9 cellular contexts compared by ENCODE assay signal in the genomic region with DNA sequence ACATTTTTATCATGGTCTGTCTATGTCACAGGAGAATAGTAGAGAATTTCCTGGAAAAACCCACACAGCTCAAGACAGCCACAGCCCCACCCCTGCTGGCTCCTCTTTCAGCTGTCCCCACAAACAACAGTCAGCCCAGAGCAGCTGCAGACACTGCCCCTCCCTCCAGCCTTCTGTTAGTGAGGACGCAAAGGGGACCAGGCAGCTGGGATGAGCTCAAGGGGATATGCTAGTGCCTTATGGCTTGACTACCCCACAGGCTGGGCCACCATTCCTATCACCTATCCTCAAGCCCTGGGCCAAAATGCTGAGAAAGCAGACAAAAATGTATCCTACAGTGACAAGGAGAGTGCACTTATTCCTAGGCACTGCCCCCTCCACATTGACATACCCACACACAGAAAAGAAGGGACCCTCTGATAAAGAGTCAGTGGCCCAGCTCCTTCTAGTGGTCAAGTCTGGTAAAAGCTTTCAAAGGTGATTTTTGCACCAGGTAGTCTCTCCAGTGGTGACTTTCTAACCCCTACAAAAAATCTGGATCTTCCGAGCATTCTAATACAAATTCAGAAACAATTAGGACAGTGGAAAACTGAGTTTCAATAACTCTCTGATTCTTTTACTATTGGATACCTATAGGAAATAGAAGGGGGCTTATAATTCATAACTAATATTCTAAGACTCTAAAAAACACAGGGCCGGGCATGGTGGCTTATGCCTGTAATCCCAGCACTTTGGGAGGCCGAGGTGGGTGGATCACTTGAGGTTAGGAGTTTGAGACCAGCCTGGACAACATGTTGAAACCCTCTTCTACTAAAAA. TPM values are rescaled to one million over a fixed set of nuclear protein-coding genes. Genes with fewer than 3 reads are reported as not detected.
DNase-seq lines count a peak whose midpoint lies in the region; ATAC-seq and TF ChIP-seq lines count a peak whose summit lies in the region.
"Had no signal": no experiment of that assay in that cellular context is flagged by ENCODE, and none has a peak within 500 bp of the region (broad histone marks: within the 10 kb centered on the region; RNA-seq: fewer than 3 reads in every experiment).

No MANE protein-coding gene starts in this region.

- H3K4me3 ChIP-seq in right lobe of liver (no peak overlapping the region), uterus (no peak overlapping the region)

- CTCF ChIA-PET in activated CD4-positive, alpha-beta T cell treated with anti-CD3 and anti-CD28 coated beads for 36 hours (lab: Charles Lee): interaction anchor here (0.5 to 2.8 kb wide), 18 partner anchors 8 to 138 kb away, joined by 3 to 21 read pairs (median 3); no protein-coding TSS in a partner anchor

- no peaks in the 10 kb centered on the region for H3K36me3 Mint-ChIP-seq in activated CD4-positive, alpha-beta T cell treated with anti-CD3 and anti-CD28 coated beads for 36 hours (ENCODE audit: low read depth)
- peaks cover 1% of the 10 kb centered on the region for H3K36me3 Mint-ChIP-seq in brain
- H3K36me3 Mint-ChIP-seq: activated naive CD8-positive, alpha-beta T cell had no signal

- H3K36me3 ChIP-seq in right lobe of liver (no peaks in the 10 kb centered on the region), uterus (no peaks in the 10 kb centered on the region)

- H3K9me3 Mint-ChIP-seq in activated CD4-positive, alpha-beta T cell treated with anti-CD3 and anti-CD28 coated beads for 36 hours (ENCODE audit: low read depth): no peaks in the 10 kb centered on the region
- peaks cover 0 to 3% (median 0%) of the 10 kb centered on the region in 5 experiments for H3K9me3 Mint-ChIP-seq in brain

- no peaks in the 10 kb centered on the region for H3K9me3 ChIP-seq in right lobe of liver
- no peaks in the 10 kb centered on the region for H3K9me3 ChIP-seq in uterus

- no peak overlapping the region for H3K4me3 Mint-ChIP-seq in activated CD4-positive, alpha-beta T cell treated with anti-CD3 and anti-CD28 coated beads for 36 hours
- H3K4me3 Mint-ChIP-seq in brain: peak overlapping the region; percentile 44 to 84 (median 62)
- H3K4me3 Mint-ChIP-seq: activated naive CD8-positive, alpha-beta T cell had no signal

- intact Hi-C loops in activated CD4-positive, alpha-beta T cell treated with anti-CD3 and anti-CD28 coated beads for 36 hours (cut with DNase I, micrococcal nuclease): loop anchor here (5.0 to 10.0 kb wide), 2 partner anchors 32 to 260 kb away; partner anchors contain the start of gene ELL3 (in 1 of the 2)
- intact Hi-C loops in right lobe of liver (cut with DNase I): no loop called here
- intact Hi-C loops in uterus (cut with DNase I; ENCODE audit: low total_unique reads): no loop called here

- TF ChIP-seq POLR2A in right lobe of liver (IDR thresholded peaks at IDR 0.05) (no peak), uterus (IDR thresholded peaks at IDR 0.05) (no peak)

- H3K4me1 ChIP-seq in right lobe of liver (peaks cover 0 to 5% (median 0%) of the 10 kb centered on the region in 4 donors), uterus (peaks cover 5 to 13% of the 10 kb centered on the region in 2 donors)

- H3K27ac ChIP-seq in right lobe of liver (no peak overlapping the region), uterus (peak overlapping the region in 1 of 2 donors; percentile 75)

- H3K27ac Mint-ChIP-seq in activated CD4-positive, alpha-beta T cell treated with anti-CD3 and anti-CD28 coated beads for 36 hours: peak overlapping the region; percentile 35
- H3K27ac Mint-ChIP-seq in brain: peak overlapping the region; percentile 69 to 95 (median 92)
- H3K27ac Mint-ChIP-seq: activated naive CD8-positive, alpha-beta T cell had no signal

- peaks cover 22% of the 10 kb centered on the region for H3K27me3 Mint-ChIP-seq in activated CD4-positive, alpha-beta T cell treated with anti-CD3 and anti-CD28 coated beads for 36 hours
- peaks cover 18% of the 10 kb centered on the region for H3K27me3 Mint-ChIP-seq in brain
- H3K27me3 Mint-ChIP-seq: activated naive CD8-positive, alpha-beta T cell had no signal

- POLR2A ChIA-PET in activated CD4-positive, alpha-beta T cell treated with anti-CD3 and anti-CD28 coated beads for 36 hours (lab: Charles Lee): no interaction called here

- peaks cover 40% of the 10 kb centered on the region for H3K4me1 Mint-ChIP-seq in activated CD4-positive, alpha-beta T cell treated with anti-CD3 and anti-CD28 coated beads for 36 hours
- H3K4me1 Mint-ChIP-seq in brain: peaks cover 83% of the 10 kb centered on the region

- H3K27me3 ChIP-seq in right lobe of liver (no peaks in the 10 kb centered on the region), uterus (no peaks in the 10 kb centered on the region)

- TF ChIP-seq CTCF in brain (conservative IDR thresholded peaks at IDR 0.05) (peak; percentile 57 to 82), right lobe of liver (IDR thresholded peaks at IDR 0.05) (peak; percentile 44 to 55 (median 53)), uterus (IDR thresholded peaks at IDR 0.05) (peak in 3 of 4 experiments; percentile 21 to 43 (median 28))

- no peak for DNase-seq in activated CD4-positive, alpha-beta T cell treated with anti-CD3 and anti-CD28 coated beads for 36 hours
- DNase-seq in activated CD4-positive, alpha-beta T cell treated with anti-CD3 and anti-CD28 coated beads, Interleukin-2, amount 50 U/mL, for 4 hours: no peak
- DNase-seq in NCI-H2227 treated with DMSO at 0.1 percent for 48 hours (lab: John Stamatoyannopoulos, UW) (peak; percentile 7), right lobe of liver (no peak), uterus (no peak), NCI-H446 treated with DMSO at 0.1 percent for 48 hours (lab: John Stamatoyannopoulos, UW) (no peak)

- ATAC-seq in activated CD4-positive, alpha-beta T cell treated with anti-CD3 and anti-CD28 coated beads for 36 hours: no peak
- ATAC-seq in right lobe of liver (no peak), GM19023 (IDR thresholded peaks at IDR 0.05; ENCODE audit: unreplicated experiment) (no peak)

- WGBS in right lobe of liver (ENCODE audit: insufficient coverage, low coverage, low lambda C conversion rate, missing lambda C conversion rate): 48% methylated on average over 3 of the region's 4 CpGs

RNA-seq across cellular contexts. Expression of gene MAP1A, which starts 3.0 kb away (rescaled TPM):
- total RNA-seq in activated CD4-positive, alpha-beta T cell treated with anti-CD3 and anti-CD28 coated beads for 36 hours: 1 to 10 TPM; 1.3 TPM
- 107 TPM for polyA plus RNA-seq in brain (ENCODE audit: insufficient read depth, low read depth, low replicate concordance)
- total RNA-seq in right lobe of liver (under 1 TPM; 0.09 to 0.56 (median 0.24) TPM), uterus (10 to 100 TPM in 3 of 4 donors, 1 to 10 TPM in 1; 5.9 to 27.6 (median 12.8) TPM)

RNA-seq across cellular contexts. Expression of gene TP53BP1, which starts 21.5 kb away (rescaled TPM):
- 10 to 100 TPM; 22.4 to 23.9 TPM for total RNA-seq in activated CD4-positive, alpha-beta T cell treated with anti-CD3 and anti-CD28 coated beads for 36 hours
- 22.8 TPM for polyA plus RNA-seq in brain (ENCODE audit: insufficient read depth, low read depth, low replicate concordance)
- total RNA-seq in right lobe of liver: 10 to 100 TPM in 5 of 6 experiments, 1 to 10 TPM in 1; 4.9 to 12.2 (median 10.8) TPM
- total RNA-seq in uterus: 100 to 1,000 TPM in 1 of 4 donors, 10 to 100 TPM in 3; 30.2 to 150 (median 51.4) TPM

Comparison
In these comparisons a context has a peak if more than half of its experiments do, and no peak if none do; other contexts are left out.
1. intact Hi-C loops: an anchor here in activated CD4-positive, alpha-beta T cell treated with anti-CD3 and anti-CD28 coated beads for 36 hours (5.0 to 10.0 kb wide); none called in right lobe of liver and uterus.